In the genomic region with DNA sequence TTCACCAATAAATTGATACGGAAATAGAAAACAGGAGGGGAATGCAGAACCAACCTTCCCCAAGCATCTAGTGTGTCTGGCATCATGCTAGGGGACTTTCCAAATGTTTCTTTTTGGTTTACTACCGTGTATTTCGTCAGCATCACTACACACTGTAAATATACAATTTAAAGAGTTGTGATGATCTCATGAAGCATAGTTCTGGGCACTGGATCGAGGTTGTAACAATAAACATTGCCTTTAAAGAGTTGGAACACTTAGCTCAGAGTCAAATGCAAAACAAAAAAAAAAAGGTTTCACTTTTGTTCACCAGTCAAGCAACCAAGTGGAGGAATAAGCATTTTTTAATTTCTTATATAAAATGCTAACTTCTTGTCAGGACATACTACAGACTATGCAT, we compare ENCODE assay signal across 3 cellular contexts.
TF ChIP-seq lines count a peak whose summit lies in the region.

No MANE protein-coding gene starts in this region.

TF ChIP-seq in GM12891, 5 proteins besides CTCF, POLR2A, EP300 and RAD21:
- no peak for TF ChIP-seq TAF1 (IDR thresholded peaks at IDR 0.05; ENCODE audit: low read depth, low read length)
- TF ChIP-seq PAX5 (IDR thresholded peaks at IDR 0.05; ENCODE audit: insufficient read depth, low read length, severe bottlenecking), result no peak
- TF ChIP-seq POLR2AphosphoS5 (IDR thresholded peaks at IDR 0.05; ENCODE audit: low read depth, low read length), result no peak
- TF ChIP-seq POU2F2 (IDR thresholded peaks at IDR 0.05; ENCODE audit: low read depth, low read length), result no peak
- TF ChIP-seq SPI1 (IDR thresholded peaks at IDR 0.05; ENCODE audit: low read depth, low read length), result no peak

TF ChIP-seq in WTC11, 78 proteins besides CTCF, POLR2A, EP300 and RAD21:
- TF ChIP-seq SOX15 (CRISPR knock-in tag; IDR thresholded peaks at IDR 0.05), result no peak
- no peak for TF ChIP-seq SP1 (CRISPR knock-in tag; conservative IDR thresholded peaks at IDR 0.05)
- TF ChIP-seq TEAD1 (CRISPR knock-in tag; IDR thresholded peaks at IDR 0.05), result no peak
- TF ChIP-seq GABPB1 (CRISPR knock-in tag; IDR thresholded peaks at IDR 0.05), result no peak
- no peak for TF ChIP-seq TEAD4 (CRISPR knock-in tag; IDR thresholded peaks at IDR 0.05)
- TF ChIP-seq NR3C1 (CRISPR knock-in tag; conservative IDR thresholded peaks at IDR 0.05; ENCODE audit: low read depth), result no peak
- no peak for TF ChIP-seq CREB1 (CRISPR knock-in tag; IDR thresholded peaks at IDR 0.05)
- TF ChIP-seq MXD4 (CRISPR knock-in tag; IDR thresholded peaks at IDR 0.05; ENCODE audit: borderline replicate concordance), result no peak
- no peak for TF ChIP-seq PRRX2 (CRISPR knock-in tag; IDR thresholded peaks at IDR 0.05)
- no peak for TF ChIP-seq NFATC4 (CRISPR knock-in tag; IDR thresholded peaks at IDR 0.05)
- TF ChIP-seq MYBL2 (CRISPR knock-in tag; IDR thresholded peaks at IDR 0.05), result no peak
- no peak for TF ChIP-seq E2F4 (CRISPR knock-in tag; IDR thresholded peaks at IDR 0.05; ENCODE audit: borderline replicate concordance, low read depth)
- no peak for TF ChIP-seq SMAD3 (CRISPR knock-in tag; IDR thresholded peaks at IDR 0.05; ENCODE audit: borderline replicate concordance)
- TF ChIP-seq, protein P1, sequence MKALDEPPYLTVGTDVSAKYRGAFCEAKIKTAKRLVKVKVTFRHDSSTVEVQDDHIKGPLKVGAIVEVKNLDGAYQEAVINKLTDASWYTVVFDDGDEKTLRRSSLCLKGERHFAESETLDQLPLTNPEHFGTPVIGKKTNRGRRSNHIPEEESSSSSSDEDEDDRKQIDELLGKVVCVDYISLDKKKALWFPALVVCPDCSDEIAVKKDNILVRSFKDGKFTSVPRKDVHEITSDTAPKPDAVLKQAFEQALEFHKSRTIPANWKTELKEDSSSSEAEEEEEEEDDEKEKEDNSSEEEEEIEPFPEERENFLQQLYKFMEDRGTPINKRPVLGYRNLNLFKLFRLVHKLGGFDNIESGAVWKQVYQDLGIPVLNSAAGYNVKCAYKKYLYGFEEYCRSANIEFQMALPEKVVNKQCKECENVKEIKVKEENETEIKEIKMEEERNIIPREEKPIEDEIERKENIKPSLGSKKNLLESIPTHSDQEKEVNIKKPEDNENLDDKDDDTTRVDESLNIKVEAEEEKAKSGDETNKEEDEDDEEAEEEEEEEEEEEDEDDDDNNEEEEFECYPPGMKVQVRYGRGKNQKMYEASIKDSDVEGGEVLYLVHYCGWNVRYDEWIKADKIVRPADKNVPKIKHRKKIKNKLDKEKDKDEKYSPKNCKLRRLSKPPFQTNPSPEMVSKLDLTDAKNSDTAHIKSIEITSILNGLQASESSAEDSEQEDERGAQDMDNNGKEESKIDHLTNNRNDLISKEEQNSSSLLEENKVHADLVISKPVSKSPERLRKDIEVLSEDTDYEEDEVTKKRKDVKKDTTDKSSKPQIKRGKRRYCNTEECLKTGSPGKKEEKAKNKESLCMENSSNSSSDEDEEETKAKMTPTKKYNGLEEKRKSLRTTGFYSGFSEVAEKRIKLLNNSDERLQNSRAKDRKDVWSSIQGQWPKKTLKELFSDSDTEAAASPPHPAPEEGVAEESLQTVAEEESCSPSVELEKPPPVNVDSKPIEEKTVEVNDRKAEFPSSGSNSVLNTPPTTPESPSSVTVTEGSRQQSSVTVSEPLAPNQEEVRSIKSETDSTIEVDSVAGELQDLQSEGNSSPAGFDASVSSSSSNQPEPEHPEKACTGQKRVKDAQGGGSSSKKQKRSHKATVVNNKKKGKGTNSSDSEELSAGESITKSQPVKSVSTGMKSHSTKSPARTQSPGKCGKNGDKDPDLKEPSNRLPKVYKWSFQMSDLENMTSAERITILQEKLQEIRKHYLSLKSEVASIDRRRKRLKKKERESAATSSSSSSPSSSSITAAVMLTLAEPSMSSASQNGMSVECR (CRISPR knock-in tag; IDR thresholded peaks at IDR 0.05; ENCODE audit: borderline replicate concordance), result no peak
- TF ChIP-seq, protein P2, sequence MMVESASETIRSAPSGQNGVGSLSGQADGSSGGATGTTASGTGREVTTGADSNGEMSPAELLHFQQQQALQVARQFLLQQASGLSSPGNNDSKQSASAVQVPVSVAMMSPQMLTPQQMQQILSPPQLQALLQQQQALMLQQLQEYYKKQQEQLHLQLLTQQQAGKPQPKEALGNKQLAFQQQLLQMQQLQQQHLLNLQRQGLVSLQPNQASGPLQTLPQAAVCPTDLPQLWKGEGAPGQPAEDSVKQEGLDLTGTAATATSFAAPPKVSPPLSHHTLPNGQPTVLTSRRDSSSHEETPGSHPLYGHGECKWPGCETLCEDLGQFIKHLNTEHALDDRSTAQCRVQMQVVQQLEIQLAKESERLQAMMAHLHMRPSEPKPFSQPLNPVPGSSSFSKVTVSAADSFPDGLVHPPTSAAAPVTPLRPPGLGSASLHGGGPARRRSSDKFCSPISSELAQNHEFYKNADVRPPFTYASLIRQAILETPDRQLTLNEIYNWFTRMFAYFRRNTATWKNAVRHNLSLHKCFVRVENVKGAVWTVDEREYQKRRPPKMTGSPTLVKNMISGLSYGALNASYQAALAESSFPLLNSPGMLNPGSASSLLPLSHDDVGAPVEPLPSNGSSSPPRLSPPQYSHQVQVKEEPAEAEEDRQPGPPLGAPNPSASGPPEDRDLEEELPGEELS (CRISPR knock-in tag; IDR thresholded peaks at IDR 0.05), result no peak
- no peak for TF ChIP-seq USF1 (CRISPR knock-in tag; IDR thresholded peaks at IDR 0.05)

TF ChIP-seq in HepG2, 621 proteins besides CTCF, POLR2A, EP300 and RAD21:
- TF ChIP-seq FOXA3 (CRISPR knock-in tag; IDR thresholded peaks at IDR 0.05), result no peak
- TF ChIP-seq, protein P3, sequence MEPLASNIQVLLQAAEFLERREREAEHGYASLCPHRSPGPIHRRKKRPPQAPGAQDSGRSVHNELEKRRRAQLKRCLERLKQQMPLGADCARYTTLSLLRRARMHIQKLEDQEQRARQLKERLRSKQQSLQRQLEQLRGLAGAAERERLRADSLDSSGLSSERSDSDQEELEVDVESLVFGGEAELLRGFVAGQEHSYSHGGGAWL (CRISPR knock-in tag; IDR thresholded peaks at IDR 0.05), result no peak
